In genomic region chr16:89159174-89159849, GRCh38 we compare ENCODE assay signal across 1 cellular context.
TF ChIP-seq lines count a peak whose summit lies in the region.

No MANE protein-coding gene starts in this region.

TF ChIP-seq in HepG2, 621 proteins besides CTCF, POLR2A, EP300 and RAD21 (continued from another document and continues in another):
- TF ChIP-seq, protein P1, sequence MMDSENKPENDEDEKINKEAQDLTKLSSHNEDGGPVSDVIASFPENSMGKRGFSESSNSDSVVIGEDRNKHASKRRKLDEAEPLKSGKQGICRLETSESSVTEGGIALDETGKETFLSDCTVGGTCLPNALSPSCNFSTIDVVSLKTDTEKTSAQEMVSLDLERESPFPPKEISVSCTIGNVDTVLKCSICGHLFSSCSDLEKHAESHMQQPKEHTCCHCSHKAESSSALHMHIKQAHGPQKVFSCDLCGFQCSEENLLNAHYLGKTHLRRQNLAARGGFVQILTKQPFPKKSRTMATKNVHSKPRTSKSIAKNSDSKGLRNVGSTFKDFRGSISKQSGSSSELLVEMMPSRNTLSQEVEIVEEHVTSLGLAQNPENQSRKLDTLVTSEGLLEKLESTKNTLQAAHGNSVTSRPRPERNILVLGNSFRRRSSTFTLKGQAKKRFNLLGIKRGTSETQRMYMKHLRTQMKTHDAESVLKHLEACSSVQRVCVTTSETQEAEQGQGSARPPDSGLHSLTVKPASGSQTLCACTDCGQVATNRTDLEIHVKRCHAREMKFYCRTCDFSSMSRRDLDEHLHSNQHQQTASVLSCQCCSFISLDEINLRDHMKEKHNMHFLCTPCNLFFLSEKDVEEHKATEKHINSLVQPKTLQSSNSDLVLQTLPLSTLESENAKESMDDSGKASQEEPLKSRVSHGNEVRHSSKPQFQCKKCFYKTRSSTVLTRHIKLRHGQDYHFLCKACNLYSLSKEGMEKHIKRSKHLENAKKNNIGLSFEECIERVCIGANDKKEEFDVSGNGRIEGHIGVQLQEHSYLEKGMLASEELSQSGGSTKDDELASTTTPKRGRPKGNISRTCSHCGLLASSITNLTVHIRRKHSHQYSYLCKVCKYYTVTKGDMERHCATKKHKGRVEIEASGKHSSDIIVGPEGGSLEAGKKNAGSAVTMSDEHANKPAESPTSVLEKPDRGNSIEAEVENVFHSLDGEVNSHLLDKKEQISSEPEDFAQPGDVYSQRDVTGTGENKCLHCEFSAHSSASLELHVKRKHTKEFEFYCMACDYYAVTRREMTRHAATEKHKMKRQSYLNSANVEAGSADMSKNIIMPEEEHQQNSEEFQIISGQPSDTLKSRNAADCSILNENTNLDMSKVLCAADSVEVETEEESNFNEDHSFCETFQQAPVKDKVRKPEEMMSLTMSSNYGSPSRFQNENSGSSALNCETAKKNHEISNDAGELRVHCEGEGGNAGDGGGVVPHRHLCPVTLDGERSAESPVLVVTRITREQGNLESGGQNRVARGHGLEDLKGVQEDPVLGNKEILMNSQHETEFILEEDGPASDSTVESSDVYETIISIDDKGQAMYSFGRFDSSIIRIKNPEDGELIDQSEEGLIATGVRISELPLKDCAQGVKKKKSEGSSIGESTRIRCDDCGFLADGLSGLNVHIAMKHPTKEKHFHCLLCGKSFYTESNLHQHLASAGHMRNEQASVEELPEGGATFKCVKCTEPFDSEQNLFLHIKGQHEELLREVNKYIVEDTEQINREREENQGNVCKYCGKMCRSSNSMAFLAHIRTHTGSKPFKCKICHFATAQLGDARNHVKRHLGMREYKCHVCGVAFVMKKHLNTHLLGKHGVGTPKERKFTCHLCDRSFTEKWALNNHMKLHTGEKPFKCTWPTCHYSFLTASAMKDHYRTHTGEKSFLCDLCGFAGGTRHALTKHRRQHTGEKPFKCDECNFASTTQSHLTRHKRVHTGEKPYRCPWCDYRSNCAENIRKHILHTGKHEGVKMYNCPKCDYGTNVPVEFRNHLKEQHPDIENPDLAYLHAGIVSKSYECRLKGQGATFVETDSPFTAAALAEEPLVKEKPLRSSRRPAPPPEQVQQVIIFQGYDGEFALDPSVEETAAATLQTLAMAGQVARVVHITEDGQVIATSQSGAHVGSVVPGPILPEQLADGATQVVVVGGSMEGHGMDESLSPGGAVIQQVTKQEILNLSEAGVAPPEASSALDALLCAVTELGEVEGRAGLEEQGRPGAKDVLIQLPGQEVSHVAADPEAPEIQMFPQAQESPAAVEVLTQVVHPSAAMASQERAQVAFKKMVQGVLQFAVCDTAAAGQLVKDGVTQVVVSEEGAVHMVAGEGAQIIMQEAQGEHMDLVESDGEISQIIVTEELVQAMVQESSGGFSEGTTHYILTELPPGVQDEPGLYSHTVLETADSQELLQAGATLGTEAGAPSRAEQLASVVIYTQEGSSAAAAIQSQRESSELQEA (CRISPR knock-in tag; IDR thresholded peaks at IDR 0.05; ENCODE audit: not compliant biosample characterization) = peak; percentile 98
- no peak for TF ChIP-seq ADNP (CRISPR knock-in tag; IDR thresholded peaks at IDR 0.05)
- TF ChIP-seq, protein P2, sequence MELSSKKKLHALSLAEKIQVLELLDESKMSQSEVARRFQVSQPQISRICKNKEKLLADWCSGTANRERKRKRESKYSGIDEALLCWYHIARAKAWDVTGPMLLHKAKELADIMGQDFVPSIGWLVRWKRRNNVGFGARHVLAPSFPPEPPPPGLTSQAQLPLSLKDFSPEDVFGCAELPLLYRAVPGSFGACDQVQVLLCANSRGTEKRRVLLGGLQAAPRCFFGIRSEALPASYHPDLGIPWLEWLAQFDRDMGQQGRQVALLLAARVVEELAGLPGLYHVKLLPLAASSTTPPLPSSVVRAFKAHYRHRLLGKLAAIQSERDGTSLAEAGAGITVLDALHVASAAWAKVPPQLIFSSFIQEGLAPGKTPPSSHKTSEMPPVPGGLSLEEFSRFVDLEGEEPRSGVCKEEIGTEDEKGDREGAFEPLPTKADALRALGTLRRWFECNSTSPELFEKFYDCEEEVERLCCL (CRISPR knock-in tag; IDR thresholded peaks at IDR 0.05; ENCODE audit: borderline replicate concordance) = no peak
- no peak for TF ChIP-seq CEBPB (IDR thresholded peaks at IDR 0.05; ENCODE audit: borderline replicate concordance, low read depth, low read length)
- TF ChIP-seq ZNF629 (CRISPR knock-in tag; conservative IDR thresholded peaks at IDR 0.05) = peak; percentile 57
- no peak for TF ChIP-seq SP2 (CRISPR knock-in tag; IDR thresholded peaks at IDR 0.05)
- no peak for TF ChIP-seq ZNF564 (CRISPR knock-in tag; IDR thresholded peaks at IDR 0.05)
- TF ChIP-seq DNMT3B (CRISPR knock-in tag; conservative IDR thresholded peaks at IDR 0.05) = no peak
- TF ChIP-seq ZNF331 (CRISPR knock-in tag; IDR thresholded peaks at IDR 0.05) = peak; percentile 90
- peak; percentile 63 for TF ChIP-seq PITX1 (CRISPR knock-in tag; IDR thresholded peaks at IDR 0.05)
- TF ChIP-seq, protein P3, sequence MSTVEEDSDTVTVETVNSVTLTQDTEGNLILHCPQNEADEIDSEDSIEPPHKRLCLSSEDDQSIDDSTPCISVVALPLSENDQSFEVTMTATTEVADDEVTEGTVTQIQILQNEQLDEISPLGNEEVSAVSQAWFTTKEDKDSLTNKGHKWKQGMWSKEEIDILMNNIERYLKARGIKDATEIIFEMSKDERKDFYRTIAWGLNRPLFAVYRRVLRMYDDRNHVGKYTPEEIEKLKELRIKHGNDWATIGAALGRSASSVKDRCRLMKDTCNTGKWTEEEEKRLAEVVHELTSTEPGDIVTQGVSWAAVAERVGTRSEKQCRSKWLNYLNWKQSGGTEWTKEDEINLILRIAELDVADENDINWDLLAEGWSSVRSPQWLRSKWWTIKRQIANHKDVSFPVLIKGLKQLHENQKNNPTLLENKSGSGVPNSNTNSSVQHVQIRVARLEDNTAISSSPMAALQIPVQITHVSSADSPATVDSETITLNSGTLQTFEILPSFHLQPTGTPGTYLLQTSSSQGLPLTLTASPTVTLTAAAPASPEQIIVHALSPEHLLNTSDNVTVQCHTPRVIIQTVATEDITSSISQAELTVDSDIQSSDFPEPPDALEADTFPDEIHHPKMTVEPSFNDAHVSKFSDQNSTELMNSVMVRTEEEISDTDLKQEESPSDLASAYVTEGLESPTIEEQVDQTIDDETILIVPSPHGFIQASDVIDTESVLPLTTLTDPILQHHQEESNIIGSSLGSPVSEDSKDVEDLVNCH (CRISPR knock-in tag; IDR thresholded peaks at IDR 0.05) = no peak
- TF ChIP-seq RORA (CRISPR knock-in tag; IDR thresholded peaks at IDR 0.05) = no peak
- peak; percentile 91 for TF ChIP-seq ZBTB43 (CRISPR knock-in tag; conservative IDR thresholded peaks at IDR 0.05)
- peak; percentile 95; the same call in 1 of the 2 replicates for TF ChIP-seq SMAD9 (CRISPR knock-in tag; IDR thresholded peaks at IDR 0.05)
- TF ChIP-seq RELA (CRISPR knock-in tag; IDR thresholded peaks at IDR 0.05) = no peak
- peak; percentile 68; the same call in 1 of the 2 replicates for TF ChIP-seq ZNF350 (CRISPR knock-in tag; IDR thresholded peaks at IDR 0.05; ENCODE audit: borderline replicate concordance, low read depth)
- no peak for TF ChIP-seq ZNF142 (CRISPR knock-in tag; IDR thresholded peaks at IDR 0.05)
- peak; percentile 86; the same call in 1 of the 2 replicates for TF ChIP-seq ZFP91 (CRISPR knock-in tag; IDR thresholded peaks at IDR 0.05; ENCODE audit: borderline replicate concordance)
- TF ChIP-seq XBP1 (CRISPR knock-in tag; IDR thresholded peaks at IDR 0.05) = peak; percentile 32; the same call in 1 of the 2 replicates
- TF ChIP-seq MTA3 (CRISPR knock-in tag; IDR thresholded peaks at IDR 0.05) = no peak
- peak; percentile 68; the same call in 1 of the 2 replicates for TF ChIP-seq GATAD1 (CRISPR knock-in tag; IDR thresholded peaks at IDR 0.05)
- TF ChIP-seq, protein P4, sequence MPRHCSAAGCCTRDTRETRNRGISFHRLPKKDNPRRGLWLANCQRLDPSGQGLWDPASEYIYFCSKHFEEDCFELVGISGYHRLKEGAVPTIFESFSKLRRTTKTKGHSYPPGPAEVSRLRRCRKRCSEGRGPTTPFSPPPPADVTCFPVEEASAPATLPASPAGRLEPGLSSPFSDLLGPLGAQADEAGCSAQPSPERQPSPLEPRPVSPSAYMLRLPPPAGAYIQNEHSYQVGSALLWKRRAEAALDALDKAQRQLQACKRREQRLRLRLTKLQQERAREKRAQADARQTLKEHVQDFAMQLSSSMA (CRISPR knock-in tag; IDR thresholded peaks at IDR 0.05) = peak; percentile 87; the same call in 1 of the 2 replicates
- TF ChIP-seq PLRG1 (conservative IDR thresholded peaks at IDR 0.05) = no peak
- TF ChIP-seq ZUFSP (CRISPR knock-in tag; IDR thresholded peaks at IDR 0.05; ENCODE audit: borderline replicate concordance) = no peak
- peak; percentile 51 for TF ChIP-seq ZFX (CRISPR knock-in tag; IDR thresholded peaks at IDR 0.05; ENCODE audit: low read depth)
- TF ChIP-seq IKZF4 (CRISPR knock-in tag; IDR thresholded peaks at IDR 0.05; ENCODE audit: borderline replicate concordance, low read depth, not compliant biosample characterization) = peak; percentile 97
- no peak for TF ChIP-seq SUZ12 (IDR thresholded peaks at IDR 0.05; ENCODE audit: low read depth, low read length)
- TF ChIP-seq ZNF558 (CRISPR knock-in tag; IDR thresholded peaks at IDR 0.05; ENCODE audit: borderline replicate concordance) = 0 out of 2 replicates have a peak, but pooled peaks have one; percentile 19
- no peak for TF ChIP-seq ZNF10 (CRISPR knock-in tag; IDR thresholded peaks at IDR 0.05; ENCODE audit: borderline replicate concordance, low read depth)
- no peak for TF ChIP-seq NFE2L1 (CRISPR knock-in tag; IDR thresholded peaks at IDR 0.05; ENCODE audit: borderline replicate concordance)
